Comparison of ENCODE assay signal across 1 cellular context in genomic region chr12:62435337-62436163, GRCh38.
TF ChIP-seq lines count a peak whose summit lies in the region.

No MANE protein-coding gene starts in this region.

TF ChIP-seq in HEK293, 187 proteins besides CTCF, POLR2A, EP300 and RAD21 (continued from another document):
- TF ChIP-seq ZNF518A (tag by site-specific recombination; conservative IDR thresholded peaks at IDR 0.05; ENCODE audit: low read depth) (no peak), GLI4 (tag by site-specific recombination; IDR thresholded peaks at IDR 0.05) (no peak), ZNF23 (tag by site-specific recombination; IDR thresholded peaks at IDR 0.05; ENCODE audit: borderline replicate concordance) (no peak), KLF16 (tag by site-specific recombination; IDR thresholded peaks at IDR 0.05) (no peak), ZNF658 (tag by site-specific recombination; IDR thresholded peaks at IDR 0.05) (no peak), ZNF362 (tag by site-specific recombination; IDR thresholded peaks at IDR 0.05) (no peak), BCL11B (tag by site-specific recombination; IDR thresholded peaks at IDR 0.05; ENCODE audit: low read depth) (no peak), PRDM4 (tag by site-specific recombination; IDR thresholded peaks at IDR 0.05) (no peak), ZNF18 (tag by site-specific recombination; IDR thresholded peaks at IDR 0.05) (no peak), ZNF843 (tag by site-specific recombination; IDR thresholded peaks at IDR 0.05) (no peak), ZNF473 (tag by site-specific recombination; IDR thresholded peaks at IDR 0.05) (no peak), ZNF510 (tag by site-specific recombination; IDR thresholded peaks at IDR 0.05; ENCODE audit: insufficient replicate concordance) (no peak), ZNF239 (tag by site-specific recombination; IDR thresholded peaks at IDR 0.05) (no peak), ZNF155 (tag by site-specific recombination; IDR thresholded peaks at IDR 0.05) (no peak), ZSCAN18 (tag by site-specific recombination; IDR thresholded peaks at IDR 0.05) (no peak), FEZF1 (tag by site-specific recombination; IDR thresholded peaks at IDR 0.05) (no peak), ZNF10 (tag by site-specific recombination; IDR thresholded peaks at IDR 0.05) (no peak), ZBTB17 (tag by site-specific recombination; IDR thresholded peaks at IDR 0.05) (peak; percentile 41; the same call in 1 of the 2 replicates)
